Comparison of ENCODE assay signal across 15 cellular contexts in genomic region chr5:72160299-72160698, GRCh38. TPM values are rescaled to one million over a fixed set of nuclear protein-coding genes. Genes with fewer than 3 reads are reported as not detected.
A peak's percentile ranks its signal among the peaks of the same experiment; 100 is the strongest.
DNase-seq lines count a peak whose midpoint lies in the region; ATAC-seq and TF ChIP-seq lines count a peak whose summit lies in the region.
"Had no signal": no experiment of that assay in that cellular context is flagged by ENCODE, and none has a peak within 500 bp of the region (broad histone marks: within the 10 kb centered on the region; RNA-seq: fewer than 3 reads in every experiment).

No MANE protein-coding gene starts in this region.

- CTCF ChIA-PET in AG04450 (lab: Charles Lee) = interaction anchor here (0.6 to 1.5 kb wide), 4 partner anchors 12 to 377 kb away, joined by 3 to 5 read pairs (median 4); no protein-coding TSS in a partner anchor

- H3K23ac ChIP-seq in mesenchymal stem cell (ENCODE audit: low read length in 2 of 2) = no peak overlapping the region

- peaks cover 30% of the 10 kb centered on the region for H3K79me1 ChIP-seq in mesenchymal stem cell (replicated peaks; ENCODE audit: low read length, poor library complexity, severe bottlenecking)

- H2BK5ac ChIP-seq in mesenchymal stem cell (ENCODE audit: low read depth, low read length, poor library complexity, severe bottlenecking) = no peak overlapping the region

- POLR2A ChIA-PET in AG04450 (lab: Yijun Ruan, JAX) = interaction anchor here (0.6 to 1.5 kb wide), 3 partner anchors 21 to 1562 kb away, joined by 3 to 9 read pairs (median 4); no protein-coding TSS in a partner anchor

- no peak for ATAC-seq in GM19463 (IDR thresholded peaks at IDR 0.05; ENCODE audit: unreplicated experiment)
- ATAC-seq: activated CD4-positive, alpha-beta T cell treated with anti-CD3 and anti-CD28 coated beads for 36 hours had no signal

- no peak overlapping the region for H3K4me2 ChIP-seq in mesenchymal stem cell (ENCODE audit: low read length, poor library complexity, severe bottlenecking)

- no peak overlapping the region for H2BK15ac ChIP-seq in mesenchymal stem cell (ENCODE audit: low read depth, poor library complexity, severe bottlenecking)

- H3K9ac ChIP-seq in mesenchymal stem cell (ENCODE audit: low read length) = peak overlapping the region; percentile 48

- H2AK5ac ChIP-seq in mesenchymal stem cell (ENCODE audit: low read length, severe bottlenecking) = no peak overlapping the region

- peaks cover 5 to 15% of the 10 kb centered on the region in 2 experiments for H3K36me3 ChIP-seq in mesenchymal stem cell (ENCODE audit: control insufficient read depth in 1 of 2, insufficient read depth in 2 of 2, low read depth in 1 of 2, low read length in 2 of 2)
- H3K36me3 ChIP-seq: adrenal gland had no signal

- DNase-seq in AG04450 (ENCODE audit: low read depth, low spot score) = peak; percentile 93
- peak; percentile 89 for DNase-seq in M059J (ENCODE audit: low read depth)
- DNase-seq in dermis blood vessel endothelial cell = peak; percentile 87
- peak; percentile 88 for DNase-seq in mesenchymal stem cell
- DNase-seq in HuH-7.5 (ENCODE audit: low spot score) = no peak
- DNase-seq in DMS53 (lab: John Stamatoyannopoulos, UW) = no peak
- no peak for DNase-seq in NCI-H82 (lab: John Stamatoyannopoulos, UW)
- DNase-seq: activated CD4-positive, alpha-beta T cell treated with anti-CD3 and anti-CD28 coated beads for 36 hours; activated T-cell treated with anti-CD3 and anti-CD28 coated beads, Interleukin-2, amount 50 U/mL, for 1 hour; adrenal gland; DMS 273 treated with DMSO at 0.1 percent for 48 hours; endodermal cell; mesendoderm; MV-4-11 had no signal

- TF ChIP-seq CTCF in AG04450 (IDR thresholded peaks at IDR 0.05; ENCODE audit: low read depth, low read length) = no peak

- H3K4ac ChIP-seq in mesenchymal stem cell (ENCODE audit: low read depth in 1 of 2, low read length in 2 of 2) = peak overlapping the region in 1 of 2 experiments; percentile 43

- peak overlapping the region in 1 of 2 experiments; percentile 21 for H3K18ac ChIP-seq in mesenchymal stem cell (ENCODE audit: low read depth in 1 of 2, low read length in 2 of 2)

- no peaks in the 10 kb centered on the region for H3K9me3 ChIP-seq in AG04450 (ENCODE audit: control insufficient read depth, insufficient read depth, low read length)
- no peaks in the 10 kb centered on the region for H3K9me3 ChIP-seq in mesenchymal stem cell (ENCODE audit: control insufficient read depth, low read length)
- H3K9me3 ChIP-seq: adrenal gland had no signal

- H3K4me1 ChIP-seq in mesenchymal stem cell (ENCODE audit: control insufficient read depth, insufficient read depth, low read depth, low read length) = peaks cover 3% of the 10 kb centered on the region

- WGBS in mesenchymal stem cell = no CpG with 5 or more reads among the region's 1 CpG

- H4K91ac ChIP-seq in mesenchymal stem cell (ENCODE audit: low read length) = no peak overlapping the region

- H3K27me3 ChIP-seq in AG04450 (ENCODE audit: control insufficient read depth, insufficient read depth, low read length) = no peaks in the 10 kb centered on the region
- H3K27me3 ChIP-seq in mesenchymal stem cell (ENCODE audit: control insufficient read depth in 1 of 2, insufficient read depth in 1 of 2, low read length in 2 of 2) = no peaks in the 10 kb centered on the region
- H3K27me3 ChIP-seq: adrenal gland had no signal

- no peak overlapping the region for H2AFZ ChIP-seq in mesenchymal stem cell (ENCODE audit: low read depth, low read length)

- no peak overlapping the region for H3K4me3 ChIP-seq in AG04450 (ENCODE audit: low read depth, low read length)
- peak overlapping the region in 1 of 2 experiments; percentile 32 for H3K4me3 ChIP-seq in mesenchymal stem cell (ENCODE audit: insufficient read depth in 1 of 2, low read depth in 1 of 2, low read length in 2 of 2)
- H3K4me3 ChIP-seq: adrenal gland had no signal

- H3K14ac ChIP-seq in mesenchymal stem cell (ENCODE audit: low read length in 2 of 2) = no peak overlapping the region

- H2BK12ac ChIP-seq in mesenchymal stem cell (ENCODE audit: low read length in 2 of 2) = no peak overlapping the region

- no peak overlapping the region for H2BK120ac ChIP-seq in mesenchymal stem cell (ENCODE audit: low read depth, low read length)

- H4K8ac ChIP-seq in mesenchymal stem cell (ENCODE audit: low read length) = no peak overlapping the region

- peak overlapping the region; percentile 89 for H3K27ac ChIP-seq in AG04450 (ENCODE audit: low read depth, low read length)
- H3K27ac ChIP-seq in mesenchymal stem cell (ENCODE audit: low read length, poor library complexity, severe bottlenecking) = no peak overlapping the region
- H3K27ac ChIP-seq: adrenal gland had no signal

RNA-seq across cellular contexts. Expression of gene MAP1B, which starts 53.0 kb away (rescaled TPM):
- polyA plus RNA-seq in AG04450 (2011; rRNA removed) = 55.3 and 56.3 TPM in 2 replicates
- polyA minus RNA-seq in AG04450 (2011; rRNA and poly(A)+ RNA removed) = 199 and 211 TPM in 2 replicates
- total RNA-seq in M059J (2014; rRNA removed; shearing (Covaris generic)) = 124 and 200 TPM in 2 replicates
- 134 and 182 TPM in 2 replicates for total RNA-seq in dermis blood vessel endothelial cell
- polyA plus RNA-seq in mesenchymal stem cell (2013, experiment 1 of 2) = 39.4 TPM
- polyA plus RNA-seq in mesenchymal stem cell (2013, experiment 2 of 2) = 35.3 TPM

Comparison
In these comparisons a context has a peak if more than half of its experiments do, and no peak if none do; other contexts are left out.
1. DNase-seq: peak in AG04450 (single experiment), M059J (single experiment), dermis blood vessel endothelial cell (single experiment) and mesenchymal stem cell (single experiment); none in HuH-7.5 (single experiment), DMS53 (single experiment) and NCI-H82 (single experiment).